ENCODE assay signal across 39 cellular contexts in the genomic region with DNA sequence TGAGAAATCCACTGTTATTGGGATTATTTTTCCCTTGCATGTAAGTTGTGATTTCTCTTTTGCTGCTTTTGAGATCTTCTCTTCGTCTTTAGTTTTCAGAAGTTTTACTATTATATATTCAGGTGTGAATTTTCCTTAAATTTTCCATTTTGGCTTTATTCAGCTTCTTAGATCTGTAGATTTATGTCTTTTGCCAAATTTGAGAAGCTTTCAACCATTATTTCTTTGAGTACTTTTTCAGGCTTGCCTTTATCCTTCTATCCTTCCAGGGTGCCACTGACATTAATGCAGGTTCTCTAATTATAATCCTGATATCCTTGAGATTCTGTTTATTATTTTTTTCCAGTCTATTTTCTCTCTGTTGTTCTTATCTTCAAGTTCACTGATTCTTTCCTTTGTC. TPM values are rescaled to one million over a fixed set of nuclear protein-coding genes. Genes with fewer than 3 reads are reported as not detected.
"Had no signal": no experiment of that assay in that cellular context is flagged by ENCODE, and none has a peak within 500 bp of the region (broad histone marks: within the 10 kb centered on the region; RNA-seq: fewer than 3 reads in every experiment).

No MANE protein-coding gene starts in this region.

- H3K4me3 Mint-ChIP-seq: activated CD4-positive, alpha-beta memory T cell treated with anti-CD3 and anti-CD28 coated beads, Interleukin-2, amount 10 ng/mL, durations not matched to agents 7 days and 5 days; activated CD4-positive, alpha-beta T cell treated with anti-CD3 and anti-CD28 coated beads for 36 hours; activated CD4-positive, alpha-beta T cell treated with anti-CD3 and anti-CD28 coated beads, Interleukin-2, amount 10 ng/mL, durations not matched to agents 7 days and 5 days; activated CD8-positive, alpha-beta memory T cell treated with anti-CD3 and anti-CD28 coated beads, Interleukin-2, amount 10 ng/mL, durations not matched to agents 7 days and 5 days; activated CD8-positive, alpha-beta T cell treated with anti-CD3 and anti-CD28 coated beads, Interleukin-2, amount 10 ng/mL, durations not matched to agents 7 days and 5 days; activated naive CD4-positive, alpha-beta T cell treated with anti-CD3 and anti-CD28 coated beads, Interleukin-2, amount 10 ng/mL, durations not matched to agents 7 days and 5 days; activated naive CD4-positive, alpha-beta T cell treated with anti-CD3 and anti-CD28 coated beads, Interleukin-2, amount 50 U/mL, for 24 hours; activated naive CD8-positive, alpha-beta T cell; activated naive CD8-positive, alpha-beta T cell treated with anti-CD3 and anti-CD28 coated beads, Interleukin-2, amount 10 ng/mL, durations not matched to agents 7 days and 5 days; activated naive CD8-positive, alpha-beta T cell treated with anti-CD3 and anti-CD28 coated beads, Interleukin-2, amount 50 U/mL, for 24 hours; activated T-cell treated with anti-CD3 and anti-CD28 coated beads, Interleukin-2, amount 50 U/mL, for 24 hours; brain; central memory CD8-positive, alpha-beta T cell; T-helper 1 cell treated with Interleukin-12 subunit alpha and Interleukin-12 subunit beta and Interleukin-4 antibody, amounts not matched to agents 30 μg/mL and 1 μg/mL, for 36 hours; T-helper 2 cell treated with Interferon-gamma antibody and Interleukin-4, amounts not matched to agents 5 μg/mL and 100 μg/mL, for 36 hours; WTC11 had no signal

- H3K4me1 ChIP-seq: ascending aorta had no signal

- H3K36me3 Mint-ChIP-seq: activated CD8-positive, alpha-beta memory T cell treated with anti-CD3 and anti-CD28 coated beads, Interleukin-2, amount 10 ng/mL, durations not matched to agents 7 days and 5 days; activated naive CD4-positive, alpha-beta T cell treated with anti-CD3 and anti-CD28 coated beads, Interleukin-2, amount 50 U/mL, for 24 hours; activated naive CD8-positive, alpha-beta T cell; activated naive CD8-positive, alpha-beta T cell treated with anti-CD3 and anti-CD28 coated beads, Interleukin-2, amount 10 ng/mL, durations not matched to agents 7 days and 5 days; brain; WTC11 had no signal

- H3K9me3 ChIP-seq: ascending aorta had no signal

- H3K9me3 Mint-ChIP-seq: activated CD4-positive, alpha-beta memory T cell treated with anti-CD3 and anti-CD28 coated beads, Interleukin-2, amount 10 ng/mL, durations not matched to agents 7 days and 5 days; activated naive CD4-positive, alpha-beta T cell treated with anti-CD3 and anti-CD28 coated beads, Interleukin-2, amount 10 ng/mL, durations not matched to agents 7 days and 5 days; activated naive CD4-positive, alpha-beta T cell treated with anti-CD3 and anti-CD28 coated beads, Interleukin-2, amount 50 U/mL, for 24 hours; activated naive CD8-positive, alpha-beta T cell treated with anti-CD3 and anti-CD28 coated beads, Interleukin-2, amount 10 ng/mL, durations not matched to agents 7 days and 5 days; activated naive CD8-positive, alpha-beta T cell treated with anti-CD3 and anti-CD28 coated beads, Interleukin-2, amount 50 U/mL, for 24 hours; activated T-cell treated with anti-CD3 and anti-CD28 coated beads, Interleukin-2, amount 50 U/mL, for 24 hours; activated T-helper 2 cell treated with anti-CD3 and anti-CD28 coated beads, Interferon-gamma antibody, Interleukin-2, Interleukin-4, amounts not matched to agents 10 μg/mL and 5 μg/mL and 100 μg/mL, durations not matched to agents 14 hours and 24 hours and 36 hours; central memory CD8-positive, alpha-beta T cell; T-helper 1 cell treated with Interleukin-12 subunit alpha and Interleukin-12 subunit beta and Interleukin-4 antibody, amounts not matched to agents 30 μg/mL and 1 μg/mL, for 36 hours; T-helper 2 cell treated with Interferon-gamma antibody and Interleukin-4, amounts not matched to agents 5 μg/mL and 100 μg/mL, for 36 hours had no signal

- H3K27ac ChIP-seq: ascending aorta, WERI-Rb-1 had no signal

- H3K4me3 ChIP-seq: ascending aorta, cardiac muscle cell had no signal

- H3K27me3 Mint-ChIP-seq: central memory CD8-positive, alpha-beta T cell had no signal

- ATAC-seq: activated CD4-positive, alpha-beta T cell treated with anti-CD3 and anti-CD28 coated beads for 36 hours; activated CD4-positive, CD25-positive, alpha-beta regulatory T cell treated with anti-CD3 and anti-CD28 coated beads, Interleukin-2, amount 50 U/mL, for 24 hours; activated CD8-positive, alpha-beta memory T cell treated with anti-CD3 and anti-CD28 coated beads, Interleukin-2, amount 10 ng/mL, durations not matched to agents 7 days and 5 days; activated CD8-positive, alpha-beta T cell treated with anti-CD3 and anti-CD28 coated beads, Interleukin-2, amount 10 ng/mL, durations not matched to agents 7 days and 5 days; activated naive CD8-positive, alpha-beta T cell treated with anti-CD3 and anti-CD28 coated beads, Interleukin-2, amount 50 U/mL, for 24 hours; WTC11 had no signal

- H3K4me1 Mint-ChIP-seq: brain had no signal

- DNase-seq: activated CD4-positive, alpha-beta memory T cell treated with anti-CD3 and anti-CD28 coated beads, Interleukin-2, amount 10 ng/mL, durations not matched to agents 7 days and 5 days; activated CD4-positive, alpha-beta T cell treated with anti-CD3 and anti-CD28 coated beads for 1 hour; activated CD4-positive, alpha-beta T cell treated with anti-CD3 and anti-CD28 coated beads for 36 hours; activated CD4-positive, alpha-beta T cell treated with anti-CD3 and anti-CD28 coated beads for 48 hours; activated CD4-positive, alpha-beta T cell treated with anti-CD3 and anti-CD28 coated beads, Interleukin-2, amount 10 ng/mL, durations not matched to agents 7 days and 5 days; activated CD4-positive, alpha-beta T cell treated with anti-CD3 and anti-CD28 coated beads, Interleukin-2, amount 50 U/mL, for 48 hours; activated CD4-positive, CD25-positive, alpha-beta regulatory T cell; activated CD8-positive, alpha-beta memory T cell treated with anti-CD3 and anti-CD28 coated beads for 24 hours; activated CD8-positive, alpha-beta memory T cell treated with anti-CD3 and anti-CD28 coated beads, Interleukin-2, amount 10 ng/mL, durations not matched to agents 7 days and 5 days; activated CD8-positive, alpha-beta memory T cell treated with anti-CD3 and anti-CD28 coated beads, Interleukin-2, amount 50 U/mL, for 48 hours; activated CD8-positive, alpha-beta T cell treated with anti-CD3 and anti-CD28 coated beads, Interleukin-2, amount 10 ng/mL, durations not matched to agents 7 days and 5 days; activated effector memory CD4-positive, alpha-beta T cell treated with Interleukin-2 at 50 U/mL for 16 hours; activated gamma-delta T cell; activated naive CD4-positive, alpha-beta T cell treated with anti-CD3 and anti-CD28 coated beads, Interleukin-2, amount 10 ng/mL, durations not matched to agents 7 days and 5 days; activated naive CD4-positive, alpha-beta T cell treated with Interleukin-2 at 50 U/mL for 16 hours; activated naive CD8-positive, alpha-beta T cell treated with anti-CD3 and anti-CD28 coated beads, Interleukin-2, amount 10 ng/mL, durations not matched to agents 7 days and 5 days; activated naive CD8-positive, alpha-beta T cell treated with anti-CD3 and anti-CD28 coated beads, Interleukin-2, amount 50 U/mL, for 24 hours; activated T-cell treated with anti-CD3 and anti-CD28 coated beads, Interleukin-2, amount 50 U/mL, for 24 hours; activated T-cell treated with anti-CD3 and anti-CD28 coated beads, Interleukin-2, amount 50 U/mL, for 48 hours; amygdala; anterior cingulate cortex; caudate nucleus; cerebellar nuclear complex; T-helper 1 cell; T-helper 2 cell; T-helper 9 cell; WERI-Rb-1 had no signal

- H3K27ac Mint-ChIP-seq: activated CD4-positive, alpha-beta memory T cell treated with anti-CD3 and anti-CD28 coated beads, Interleukin-2, amount 10 ng/mL, durations not matched to agents 7 days and 5 days; activated CD4-positive, alpha-beta T cell treated with anti-CD3 and anti-CD28 coated beads for 36 hours; activated CD4-positive, alpha-beta T cell treated with anti-CD3 and anti-CD28 coated beads, Interleukin-2, amount 10 ng/mL, durations not matched to agents 7 days and 5 days; activated CD8-positive, alpha-beta memory T cell treated with anti-CD3 and anti-CD28 coated beads, Interleukin-2, amount 10 ng/mL, durations not matched to agents 7 days and 5 days; activated CD8-positive, alpha-beta T cell treated with anti-CD3 and anti-CD28 coated beads, Interleukin-2, amount 10 ng/mL, durations not matched to agents 7 days and 5 days; activated naive CD4-positive, alpha-beta T cell treated with anti-CD3 and anti-CD28 coated beads, Interleukin-2, amount 10 ng/mL, durations not matched to agents 7 days and 5 days; activated naive CD4-positive, alpha-beta T cell treated with anti-CD3 and anti-CD28 coated beads, Interleukin-2, amount 50 U/mL, for 24 hours; activated naive CD8-positive, alpha-beta T cell; activated naive CD8-positive, alpha-beta T cell treated with anti-CD3 and anti-CD28 coated beads, Interleukin-2, amount 10 ng/mL, durations not matched to agents 7 days and 5 days; activated naive CD8-positive, alpha-beta T cell treated with anti-CD3 and anti-CD28 coated beads, Interleukin-2, amount 50 U/mL, for 24 hours; activated T-cell treated with anti-CD3 and anti-CD28 coated beads, Interleukin-2, amount 50 U/mL, for 24 hours; activated T-helper 2 cell treated with anti-CD3 and anti-CD28 coated beads, Interferon-gamma antibody, Interleukin-2, Interleukin-4, amounts not matched to agents 10 μg/mL and 5 μg/mL and 100 μg/mL, durations not matched to agents 14 hours and 24 hours and 36 hours; brain; T-helper 1 cell treated with Interleukin-12 subunit alpha and Interleukin-12 subunit beta and Interleukin-4 antibody, amounts not matched to agents 30 μg/mL and 1 μg/mL, for 36 hours; T-helper 2 cell treated with Interferon-gamma antibody and Interleukin-4, amounts not matched to agents 5 μg/mL and 100 μg/mL, for 36 hours; WTC11 had no signal

- H3K36me3 ChIP-seq: ascending aorta, cardiac muscle cell, WERI-Rb-1 had no signal

RNA-seq across cellular contexts. Expression of a gene that starts 38.1 kb away (rescaled TPM):
- total RNA-seq: activated CD4-positive, alpha-beta T cell treated with anti-CD3 and anti-CD28 coated beads, Interleukin-2, amount 10 ng/mL, durations not matched to agents 7 days and 5 days; activated CD8-positive, alpha-beta T cell treated with anti-CD3 and anti-CD28 coated beads, Interleukin-2, amount 10 ng/mL, durations not matched to agents 7 days and 5 days; activated naive CD8-positive, alpha-beta T cell treated with anti-CD3 and anti-CD28 coated beads, Interleukin-2, amount 10 ng/mL, durations not matched to agents 7 days and 5 days; ascending aorta; bronchial epithelial cell; WTC11 had no signal

RNA-seq across cellular contexts. Expression of a gene that starts 49.4 kb away (rescaled TPM):
- total RNA-seq: ascending aorta, bronchial epithelial cell had no signal
